In genomic region chr9:35538361-35539234, GRCh38 we compare ENCODE assay signal across 9 cellular contexts. TPM values are rescaled to one million over a fixed set of nuclear protein-coding genes. Genes with fewer than 3 reads are reported as not detected.
DNase-seq lines count a peak whose midpoint lies in the region; ATAC-seq, FAIRE-seq and TF ChIP-seq lines count a peak whose summit lies in the region.
"Had no signal": no experiment of that assay in that cellular context is flagged by ENCODE, and none has a peak within 500 bp of the region (broad histone marks: within the 10 kb centered on the region; RNA-seq: fewer than 3 reads in every experiment).

No MANE protein-coding gene starts in this region.

- H3K4me1 ChIP-seq in astrocyte (ENCODE audit: insufficient read depth, low read length) (peaks cover 29% of the 10 kb centered on the region), hepatocyte (ENCODE audit: insufficient read depth) (peaks cover 15% of the 10 kb centered on the region), psoas muscle (peaks cover 61% of the 10 kb centered on the region), MM.1S (ENCODE audit: low read length) (no peaks in the 10 kb centered on the region)

- TF ChIP-seq CTCF in astrocyte (IDR thresholded peaks at IDR 0.05; ENCODE audit: insufficient read depth, low read depth, low read length), result no peak
- no peak for TF ChIP-seq CTCF in hepatocyte (IDR thresholded peaks at IDR 0.05; ENCODE audit: poor library complexity)
- no peak for TF ChIP-seq CTCF in psoas muscle (IDR thresholded peaks at IDR 0.05)
- TF ChIP-seq CTCF in MM.1S (IDR thresholded peaks at IDR 0.05; ENCODE audit: low read length), result no peak

- H3K9me3 ChIP-seq in astrocyte (ENCODE audit: insufficient read depth, low read depth, low read length) (no peaks in the 10 kb centered on the region), hepatocyte (ENCODE audit: low read depth) (no peaks in the 10 kb centered on the region), psoas muscle (no peaks in the 10 kb centered on the region), MM.1S (replicated peaks; ENCODE audit: insufficient read depth, low read length) (no peaks in the 10 kb centered on the region)

- peaks cover 31% of the 10 kb centered on the region for H4K20me1 ChIP-seq in astrocyte (ENCODE audit: insufficient read depth, low read length)
- H4K20me1 ChIP-seq in hepatocyte (ENCODE audit: insufficient read depth, poor library complexity, severe bottlenecking), result no peaks in the 10 kb centered on the region
- no peaks in the 10 kb centered on the region for H4K20me1 ChIP-seq in MM.1S (ENCODE audit: insufficient read depth, low read length)

- DNase-seq in ELF-1 (ENCODE audit: low read depth, low spot score) (peak; percentile 90), astrocyte (ENCODE audit: low read depth) (peak; percentile 82), hepatocyte (ENCODE audit: low spot score) (peak; percentile 77), psoas muscle (peak; percentile 74 to 85), MM.1S (no peak), H4 (ENCODE audit: low spot score) (no peak)
- DNase-seq in activated CD4-positive, alpha-beta memory T cell treated with anti-CD3 and anti-CD28 coated beads, Interleukin-2, amount 10 ng/mL, durations not matched to agents 7 days and 5 days, result no peak

- FAIRE-seq in astrocyte (lab: Jason Lieb, UNC), result peak; percentile 76
- FAIRE-seq: GM18507 had no signal

- H3K36me3 Mint-ChIP-seq in astrocyte (ENCODE audit: low read depth, unreplicated experiment), result peaks cover 19% of the 10 kb centered on the region
- no peaks in the 10 kb centered on the region for H3K36me3 Mint-ChIP-seq in activated CD4-positive, alpha-beta memory T cell treated with anti-CD3 and anti-CD28 coated beads, Interleukin-2, amount 10 ng/mL, durations not matched to agents 7 days and 5 days (ENCODE audit: low read depth)

- POLR2A ChIA-PET in activated CD4-positive, alpha-beta memory T cell treated with anti-CD3 and anti-CD28 coated beads, Interleukin-2, amount 10 ng/mL, durations not matched to agents 7 days and 5 days (lab: Charles Lee), result interaction anchor here (1.3 kb wide), 1 partner anchor 15 kb away, joined by 4 read pairs; no protein-coding TSS in a partner anchor

- peak overlapping the region; percentile 94 for H3K27ac Mint-ChIP-seq in astrocyte (ENCODE audit: unreplicated experiment)
- H3K27ac Mint-ChIP-seq in activated CD4-positive, alpha-beta memory T cell treated with anti-CD3 and anti-CD28 coated beads, Interleukin-2, amount 10 ng/mL, durations not matched to agents 7 days and 5 days, result no peak overlapping the region

- H3K4me2 ChIP-seq in astrocyte (ENCODE audit: low read length) (peak overlapping the region; percentile 95), hepatocyte (peak overlapping the region; percentile 78), MM.1S (ENCODE audit: low read depth, low read length) (no peak overlapping the region)

- H3F3A ChIP-seq in MM.1S (ENCODE audit: insufficient read depth, low read length), result no peaks in the 10 kb centered on the region

- H3K9me3 Mint-ChIP-seq in astrocyte (ENCODE audit: unreplicated experiment), result no peaks in the 10 kb centered on the region
- no peaks in the 10 kb centered on the region for H3K9me3 Mint-ChIP-seq in activated CD4-positive, alpha-beta memory T cell treated with anti-CD3 and anti-CD28 coated beads, Interleukin-2, amount 10 ng/mL, durations not matched to agents 7 days and 5 days

- no peaks in the 10 kb centered on the region for H3K36me3 ChIP-seq in astrocyte (ENCODE audit: insufficient read depth, low read length)
- H3K36me3 ChIP-seq in hepatocyte (replicated peaks; ENCODE audit: insufficient read depth, low read depth), result no peaks in the 10 kb centered on the region
- H3K36me3 ChIP-seq in psoas muscle (ENCODE audit: insufficient read depth in 1 of 2, low read depth in 1 of 2), result peaks cover 0 to 2% of the 10 kb centered on the region in 2 donors
- H3K36me3 ChIP-seq in MM.1S (replicated peaks; ENCODE audit: insufficient read depth, low read length), result no peaks in the 10 kb centered on the region

- 16% methylated on average over 16 of the region's 18 CpGs for WGBS in hepatocyte (ENCODE audit: low lambda C conversion rate, missing lambda C conversion rate)
- 17 to 29% (median 28%) methylated on average over 18 of the region's 18 CpGs for WGBS in psoas muscle, 3 donors

- peak; percentile 54 to 63 (median 60) for ATAC-seq in psoas muscle
- ATAC-seq in GM21360 (IDR thresholded peaks at IDR 0.05; ENCODE audit: unreplicated experiment), result no peak

- H3K9ac ChIP-seq in astrocyte (ENCODE audit: low read length), result peak overlapping the region; percentile 81
- H3K9ac ChIP-seq in MM.1S (ENCODE audit: low read length), result no peak overlapping the region

- H3K27me3 ChIP-seq in astrocyte (ENCODE audit: insufficient read depth, low read length) (no peaks in the 10 kb centered on the region), hepatocyte (no peaks in the 10 kb centered on the region), psoas muscle (ENCODE audit: insufficient read depth in 3 of 3, low read length in 2 of 3) (no peaks in the 10 kb centered on the region), MM.1S (replicated peaks; ENCODE audit: insufficient read depth, low read length) (no peaks in the 10 kb centered on the region)

- peaks cover 86% of the 10 kb centered on the region for H3K79me2 ChIP-seq in astrocyte (ENCODE audit: insufficient read depth, low read length)
- H3K79me2 ChIP-seq in hepatocyte, result peaks cover 52% of the 10 kb centered on the region
- no peaks in the 10 kb centered on the region for H3K79me2 ChIP-seq in MM.1S (ENCODE audit: low read length)

- peaks cover 42% of the 10 kb centered on the region for H3K4me1 Mint-ChIP-seq in astrocyte (ENCODE audit: low read depth, unreplicated experiment)
- H3K4me1 Mint-ChIP-seq in activated CD4-positive, alpha-beta memory T cell treated with anti-CD3 and anti-CD28 coated beads, Interleukin-2, amount 10 ng/mL, durations not matched to agents 7 days and 5 days, result no peaks in the 10 kb centered on the region

- no peaks in the 10 kb centered on the region for H3K9me2 ChIP-seq in hepatocyte (replicated peaks; ENCODE audit: insufficient read depth)
- no peaks in the 10 kb centered on the region for H3K9me2 ChIP-seq in MM.1S (replicated peaks; ENCODE audit: insufficient read depth, low read length)

- peak overlapping the region; percentile 74 for H3K4me3 ChIP-seq in astrocyte (ENCODE audit: insufficient read depth, low read depth, low read length)
- no peak overlapping the region for H3K4me3 ChIP-seq in hepatocyte
- peak overlapping the region; percentile 48 for H3K4me3 ChIP-seq in psoas muscle
- no peak overlapping the region for H3K4me3 ChIP-seq in MM.1S (ENCODE audit: low read length)

- intact Hi-C loops in psoas muscle (cut with DNase I), result no loop called here

- H2AFZ ChIP-seq in astrocyte (ENCODE audit: low read depth, low read length), result peak overlapping the region; percentile 73
- H2AFZ ChIP-seq in hepatocyte, result peak overlapping the region; percentile 38
- no peak overlapping the region for H2AFZ ChIP-seq in MM.1S (ENCODE audit: low read length)

- H3K27me3 Mint-ChIP-seq in astrocyte (ENCODE audit: low read depth, unreplicated experiment), result no peaks in the 10 kb centered on the region
- H3K27me3 Mint-ChIP-seq in activated CD4-positive, alpha-beta memory T cell treated with anti-CD3 and anti-CD28 coated beads, Interleukin-2, amount 10 ng/mL, durations not matched to agents 7 days and 5 days, result peaks cover 17% of the 10 kb centered on the region

- peak overlapping the region; percentile 84 for H3K4me3 Mint-ChIP-seq in astrocyte (ENCODE audit: unreplicated experiment)
- H3K4me3 Mint-ChIP-seq in activated CD4-positive, alpha-beta memory T cell treated with anti-CD3 and anti-CD28 coated beads, Interleukin-2, amount 10 ng/mL, durations not matched to agents 7 days and 5 days, result no peak overlapping the region

- CTCF ChIA-PET in activated CD4-positive, alpha-beta memory T cell treated with anti-CD3 and anti-CD28 coated beads, Interleukin-2, amount 10 ng/mL, durations not matched to agents 7 days and 5 days (lab: Charles Lee), result no interaction called here

- peak overlapping the region; percentile 88 for H3K27ac ChIP-seq in astrocyte (ENCODE audit: low read depth, low read length)
- H3K27ac ChIP-seq in hepatocyte, result peak overlapping the region; percentile 87
- H3K27ac ChIP-seq in psoas muscle, result peak overlapping the region; percentile 77
- H3K27ac ChIP-seq in MM.1S (ENCODE audit: low read length), result no peak overlapping the region

RNA-seq across cellular contexts. Expression of gene RUSC2, which starts 48.7 kb away (rescaled TPM):
- total RNA-seq in astrocyte (63.8 and 67.4 TPM in 2 replicates), hepatocyte (12.6 and 17.7 TPM in 2 replicates), psoas muscle (100 to 1,000 TPM in 1 of 4 donors, 10 to 100 TPM in 3; 34.4 to 101 (median 72.1) TPM)
- polyA plus RNA-seq in hepatocyte (16.6 and 17.5 TPM in 2 replicates), psoas muscle (10 to 100 TPM; 37.1 to 53.9 (median 45.7) TPM)
- 1 to 10 TPM; 1.2 to 1.4 TPM for total RNA-seq in activated CD4-positive, alpha-beta memory T cell treated with anti-CD3 and anti-CD28 coated beads, Interleukin-2, amount 10 ng/mL, durations not matched to agents 7 days and 5 days
- 6.2 and 8.7 TPM in 2 replicates for total RNA-seq in H4 (2014; rRNA removed; shearing (Covaris generic))

Comparison
In these comparisons a context has a peak if more than half of its experiments do, and no peak if none do; other contexts are left out.
1. DNase-seq: peak in ELF-1 (single experiment), astrocyte (single experiment), hepatocyte (single experiment) and psoas muscle (2 of 2); none in MM.1S (single experiment), activated CD4-positive, alpha-beta memory T cell treated with anti-CD3 and anti-CD28 coated beads, Interleukin-2, amount 10 ng/mL, durations not matched to agents 7 days and 5 days (single experiment) and H4 (single experiment).
2. H3K4me3 ChIP-seq: peak in astrocyte (single experiment) and psoas muscle (single experiment); none in hepatocyte (single experiment) and MM.1S (single experiment).